ENCODE assay signal across 17 cellular contexts in the genomic region with DNA sequence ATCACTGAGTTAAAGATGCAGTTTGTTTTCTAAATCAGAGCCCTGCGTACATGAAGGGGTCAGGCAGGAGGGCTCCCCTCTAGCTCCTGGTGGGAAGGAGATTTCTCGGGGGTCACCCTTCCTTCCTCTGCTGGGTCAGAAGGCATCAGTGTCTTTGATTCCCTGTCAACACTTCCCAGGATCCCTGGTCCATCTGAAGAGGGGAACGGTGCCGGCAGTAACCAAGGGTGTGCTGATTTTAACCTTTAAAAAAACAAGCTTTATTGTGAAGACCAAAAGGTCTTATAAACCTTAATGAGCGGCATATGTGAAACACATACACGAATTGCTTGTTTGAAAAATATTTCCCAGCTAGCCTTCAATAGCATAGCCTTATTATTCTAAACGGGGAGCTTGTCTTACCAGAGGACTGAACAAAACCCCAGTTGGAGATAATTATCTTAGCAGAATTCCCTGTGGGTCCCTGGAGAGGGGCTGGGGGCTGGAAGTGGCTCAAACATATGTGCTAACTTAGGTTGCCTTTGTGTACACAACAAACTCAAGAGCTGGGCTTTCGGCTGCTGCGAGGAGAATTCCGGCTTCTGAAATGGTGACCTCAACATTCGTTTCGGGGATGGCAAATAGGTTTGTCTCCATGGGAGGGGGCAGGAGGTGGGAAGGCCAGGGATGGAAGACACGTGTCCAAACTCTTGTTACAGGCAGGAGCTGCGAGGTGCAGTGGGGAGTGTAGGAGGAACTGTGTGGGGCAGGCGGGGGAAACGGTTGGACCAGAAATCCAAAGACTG.
"Had no signal": no experiment of that assay in that cellular context is flagged by ENCODE, and none has a peak within 500 bp of the region (broad histone marks: within the 10 kb centered on the region; RNA-seq: fewer than 3 reads in every experiment).

No MANE protein-coding gene starts in this region.

- H3K27me3 ChIP-seq: adrenal gland, cardiac muscle cell, esophagus muscularis mucosa, gastroesophageal sphincter, thyroid gland, uterus had no signal

- H3K9me3 ChIP-seq: adrenal gland, esophagus muscularis mucosa, gastroesophageal sphincter, heart right ventricle, thyroid gland, uterus had no signal

- H3K36me3 ChIP-seq: adrenal gland, cardiac muscle cell, esophagus muscularis mucosa, gastroesophageal sphincter, heart right ventricle, thyroid gland, uterus had no signal

- FAIRE-seq: endothelial cell of umbilical vein had no signal

- H3K4me3 Mint-ChIP-seq: activated T-helper 1 cell treated with anti-CD3 and anti-CD28 coated beads, Interleukin-12 subunit alpha, Interleukin-12 subunit beta, Interleukin-2, Interleukin-4 antibody, amounts not matched to agents 30 ng/mL and 10 ng/mL and 1 ng/mL, durations not matched to agents 14 hours and 24 hours and 36 hours; dendritic cell treated with granulocyte-macrophage colony-stimulating factor and Interleukin-4, amounts not matched to agents 40 ng/mL and 50 ng/mL, for 4 days; natural killer cell had no signal

- H3K36me3 Mint-ChIP-seq: activated naive CD4-positive, alpha-beta T cell treated with anti-CD3 and anti-CD28 coated beads, Interleukin-2, amount 50 U/mL, for 72 hours; natural killer cell had no signal

- H3K27me3 Mint-ChIP-seq: dendritic cell treated with granulocyte-macrophage colony-stimulating factor and Interleukin-4, amounts not matched to agents 40 ng/mL and 50 ng/mL, for 4 days had no signal

- H3K4me3 ChIP-seq: adrenal gland, cardiac muscle cell, esophagus muscularis mucosa, gastroesophageal sphincter, heart right ventricle, thyroid gland, uterus had no signal

- H3K4me1 ChIP-seq: adrenal gland, esophagus muscularis mucosa, gastroesophageal sphincter, thyroid gland, uterus had no signal

- ATAC-seq: activated naive CD4-positive, alpha-beta T cell treated with anti-CD3 and anti-CD28 coated beads, Interleukin-2, amount 50 U/mL, for 72 hours; gastroesophageal sphincter; natural killer cell had no signal

- DNase-seq: activated CD4-positive, alpha-beta T cell treated with anti-CD3 and anti-CD28 coated beads, Interleukin-2, amount 50 U/mL, for 4 hours; activated gamma-delta T cell treated with Interleukin-2 at 50 U/mL for 16 hours; adrenal gland; effector CD8-positive, alpha-beta T cell; heart right ventricle; natural killer cell; stimulated activated CD4-positive, alpha-beta T cell treated with anti-CD3 and anti-CD28 coated beads, Interleukin-2, amount 100 ng/mL, for 24 hours; stimulated activated naive CD4-positive, alpha-beta T cell treated with Interleukin-2 at 50 U/mL for 16 hours; thyroid gland; uterus had no signal

- H3K27ac Mint-ChIP-seq: activated T-helper 1 cell treated with anti-CD3 and anti-CD28 coated beads, Interleukin-12 subunit alpha, Interleukin-12 subunit beta, Interleukin-2, Interleukin-4 antibody, amounts not matched to agents 30 ng/mL and 10 ng/mL and 1 ng/mL, durations not matched to agents 14 hours and 24 hours and 36 hours; dendritic cell treated with granulocyte-macrophage colony-stimulating factor and Interleukin-4, amounts not matched to agents 40 ng/mL and 50 ng/mL, for 4 days; natural killer cell had no signal

- H3K9me3 Mint-ChIP-seq: activated naive CD4-positive, alpha-beta T cell treated with anti-CD3 and anti-CD28 coated beads, Interleukin-2, amount 50 U/mL, for 72 hours; activated T-helper 1 cell treated with anti-CD3 and anti-CD28 coated beads, Interleukin-12 subunit alpha, Interleukin-12 subunit beta, Interleukin-2, Interleukin-4 antibody, amounts not matched to agents 30 ng/mL and 10 ng/mL and 1 ng/mL, durations not matched to agents 14 hours and 24 hours and 36 hours; dendritic cell treated with granulocyte-macrophage colony-stimulating factor and Interleukin-4, amounts not matched to agents 40 ng/mL and 50 ng/mL, for 4 days; natural killer cell had no signal

- H3K4me1 Mint-ChIP-seq: natural killer cell had no signal

- H3K27ac ChIP-seq: adrenal gland, cardiac muscle cell, esophagus muscularis mucosa, gastroesophageal sphincter, heart right ventricle, thyroid gland, uterus had no signal
